11 cellular contexts compared by ENCODE assay signal in genomic region chr9:99296375-99296951, GRCh38.
A peak's percentile ranks its signal among the peaks of the same experiment; 100 is the strongest.
DNase-seq lines count a peak whose midpoint lies in the region; ATAC-seq and TF ChIP-seq lines count a peak whose summit lies in the region.
"Had no signal": no experiment of that assay in that cellular context is flagged by ENCODE, and none has a peak within 500 bp of the region (broad histone marks: within the 10 kb centered on the region; RNA-seq: fewer than 3 reads in every experiment).

No MANE protein-coding gene starts in this region.

- H3K4me1 Mint-ChIP-seq in activated B cell treated with CpG ODN at 0.5 μM for 24 hours, result peaks cover 17% of the 10 kb centered on the region
- H3K4me1 Mint-ChIP-seq in H9, result peaks cover 47% of the 10 kb centered on the region in 2 experiments

- no peak overlapping the region for H3K27ac Mint-ChIP-seq in activated naive CD4-positive, alpha-beta T cell treated with anti-CD3 and anti-CD28 coated beads, Interleukin-2, amount 50 U/mL, for 72 hours
- peak overlapping the region; percentile 78 for H3K27ac Mint-ChIP-seq in activated B cell treated with CpG ODN at 0.5 μM for 24 hours
- H3K27ac Mint-ChIP-seq in H9, result no peak overlapping the region

- no peak overlapping the region for H3K9ac ChIP-seq in neuronal stem cell (ENCODE audit: low read depth, low read length, poor library complexity)
- no peak overlapping the region for H3K9ac ChIP-seq in H9 (ENCODE audit: extremely low read depth, insufficient read length, low read length)
- H3K9ac ChIP-seq: KMS-11 had no signal

- H2BK12ac ChIP-seq in neuronal stem cell (ENCODE audit: low read length) (no peak overlapping the region), H9 (ENCODE audit: insufficient read length, low read depth, low read length) (no peak overlapping the region)

- H3K4me3 Mint-ChIP-seq in activated B cell treated with CpG ODN at 0.5 μM for 24 hours (peak overlapping the region; percentile 55), H9 (no peak overlapping the region)
- H3K4me3 Mint-ChIP-seq: neural crest cell had no signal

- H3K4me2 ChIP-seq in neuronal stem cell (ENCODE audit: insufficient read depth, low read length, poor library complexity, severe bottlenecking) (no peak overlapping the region), H9 (ENCODE audit: insufficient read depth, insufficient read length, low read length) (no peak overlapping the region)
- H3K4me2 ChIP-seq: KMS-11 had no signal

- no peaks in the 10 kb centered on the region for H4K20me1 ChIP-seq in H9 (ENCODE audit: control insufficient read depth, insufficient read depth, insufficient read length)

- H3K9me3 ChIP-seq in tibial nerve (no peaks in the 10 kb centered on the region), neuronal stem cell (replicated peaks in 1 of 2; ENCODE audit: control insufficient read depth in 2 of 2, insufficient read depth in 1 of 2, low read depth in 1 of 2, low read length in 2 of 2) (no peaks in the 10 kb centered on the region), H9 (ENCODE audit: control insufficient read depth, low read depth, low read length) (no peaks in the 10 kb centered on the region)

- no peak overlapping the region for H2BK15ac ChIP-seq in neuronal stem cell (ENCODE audit: low read length)
- no peak overlapping the region for H2BK15ac ChIP-seq in H9 (ENCODE audit: low read depth, low read length)

- H2BK5ac ChIP-seq in neuronal stem cell (ENCODE audit: low read length) (no peak overlapping the region), H9 (ENCODE audit: insufficient read length, low read length) (no peak overlapping the region)

- peak overlapping the region in 3 of 4 donors; percentile 47 to 78 (median 64) for H3K27ac ChIP-seq in tibial nerve
- no peak overlapping the region for H3K27ac ChIP-seq in neuronal stem cell (replicated peaks; ENCODE audit: low read length)
- no peak overlapping the region for H3K27ac ChIP-seq in H9 (ENCODE audit: insufficient read length, low read depth, low read length)
- H3K27ac ChIP-seq: KMS-11 had no signal

- H4K91ac ChIP-seq in neuronal stem cell (ENCODE audit: low read depth, low read length, poor library complexity), result no peak overlapping the region
- no peak overlapping the region for H4K91ac ChIP-seq in H9 (ENCODE audit: insufficient read length, low read depth, low read length)

- CTCF ChIA-PET in activated B cell treated with CpG ODN at 0.5 μM for 24 hours (lab: Charles Lee), result interaction anchor here (1.0 to 1.2 kb wide), 2 partner anchors 30 to 65 kb away, joined by 3 to 4 read pairs; no protein-coding TSS in a partner anchor

- H4K5ac ChIP-seq in H9 (ENCODE audit: insufficient read length, low read depth, low read length), result no peak overlapping the region

- H3K23me2 ChIP-seq in H9 (ENCODE audit: insufficient read length, low read depth, low read length, poor library complexity, severe bottlenecking), result no peaks in the 10 kb centered on the region

- no peak for TF ChIP-seq POLR2A in tibial nerve (IDR thresholded peaks at IDR 0.05)

- H3K79me1 ChIP-seq in neuronal stem cell (ENCODE audit: low read depth, low read length) (no peaks in the 10 kb centered on the region), H9 (ENCODE audit: insufficient read depth, low read depth, low read length, poor library complexity, severe bottlenecking) (no peaks in the 10 kb centered on the region)

- H2BK20ac ChIP-seq in H9 (ENCODE audit: low read depth, low read length, poor library complexity, severe bottlenecking), result no peak overlapping the region

- WGBS in tibial nerve, 2 donors, result 25 to 36% methylated on average over 34 to 36 of the region's 36 CpGs
- no CpG with 5 or more reads among the region's 36 CpGs for WGBS in neuronal stem cell (ENCODE audit: extremely low coverage in 2 of 2, insufficient read length in 2 of 2, insufficient replicate concordance in 1 of 2), 2 donors
- no CpG with 5 or more reads among the region's 36 CpGs for WGBS in H9 (ENCODE audit: extremely low coverage, insufficient read length, low lambda C conversion rate)

- H2AK5ac ChIP-seq in neuronal stem cell (ENCODE audit: low read depth, low read length) (no peak overlapping the region), H9 (ENCODE audit: insufficient read length, low read length) (no peak overlapping the region)

- H3K14ac ChIP-seq in neuronal stem cell (ENCODE audit: low read length), result no peak overlapping the region
- H3K14ac ChIP-seq in H9 (ENCODE audit: insufficient read depth, low read length), result no peak overlapping the region

- peak; percentile 6 for DNase-seq in activated naive CD4-positive, alpha-beta T cell treated with Interleukin-2 at 50 U/mL for 16 hours
- DNase-seq in activated naive CD4-positive, alpha-beta T cell treated with anti-CD3 and anti-CD28 coated beads, Interleukin-2, amount 50 U/mL, for 72 hours (ENCODE audit: low spot score in 2 of 2), result no peak
- DNase-seq in activated B cell treated with CpG ODN at 0.5 μM for 24 hours, result peak; percentile 45
- DNase-seq in left ventricle myocardium superior, result peak; percentile 40
- no peak for DNase-seq in tibial nerve (ENCODE audit: low spot score in 2 of 2)
- DNase-seq in neuronal stem cell (ENCODE audit: low spot score), result no peak
- DNase-seq in H9, result no peak
- DNase-seq: DMS79 treated with DMSO at 0.1 percent for 48 hours had no signal

- POLR2A ChIA-PET in activated B cell treated with CpG ODN at 0.5 μM for 24 hours (lab: Charles Lee), result interaction anchor here (0.8 to 1.8 kb wide), 8 partner anchors 9 to 528 kb away, joined by 3 to 6 read pairs (median 4); partner anchors contain the start of genes ALG2 and SEC61B

- H3K4me3 ChIP-seq in tibial nerve (peak overlapping the region; percentile 27 to 45 (median 37)), neuronal stem cell (ENCODE audit: low read length in 2 of 2) (no peak overlapping the region)

- H3K4ac ChIP-seq in neuronal stem cell (ENCODE audit: low read length) (no peak overlapping the region), H9 (ENCODE audit: low read depth, low read length) (no peak overlapping the region)

- H3K27me3 Mint-ChIP-seq in activated B cell treated with CpG ODN at 0.5 μM for 24 hours (peaks cover 13% of the 10 kb centered on the region), H9 (ENCODE audit: low read depth) (no peaks in the 10 kb centered on the region; the same call in none of the 2 replicates)

- H3K23ac ChIP-seq in neuronal stem cell (ENCODE audit: low read depth, low read length, poor library complexity) (no peak overlapping the region), H9 (ENCODE audit: insufficient read length, low read depth, low read length) (no peak overlapping the region)

- H3K4me1 ChIP-seq in tibial nerve (peaks cover 0 to 10% (median 3%) of the 10 kb centered on the region in 4 donors), neuronal stem cell (ENCODE audit: control insufficient read depth in 2 of 2, insufficient read depth in 1 of 2, low read depth in 1 of 2, low read length in 2 of 2) (no peaks in the 10 kb centered on the region), H9 (ENCODE audit: insufficient read depth, low read length) (peaks cover 13% of the 10 kb centered on the region; the same call in 1 of the 2 replicates)

- no peak overlapping the region for H3T11ph ChIP-seq in H9 (ENCODE audit: low read length)

- TF ChIP-seq CTCF in activated B cell treated with CpG ODN at 0.5 μM for 24 hours (IDR thresholded peaks at IDR 0.05), result no peak
- TF ChIP-seq CTCF in tibial nerve (IDR thresholded peaks at IDR 0.05), result no peak
- no peak for TF ChIP-seq CTCF in H9 (conservative IDR thresholded peaks at IDR 0.05)

- H3K18ac ChIP-seq in neuronal stem cell (ENCODE audit: low read length), result no peak overlapping the region
- no peak overlapping the region for H3K18ac ChIP-seq in H9 (ENCODE audit: insufficient read length, low read depth, low read length)

- ATAC-seq in activated naive CD4-positive, alpha-beta T cell treated with anti-CD3 and anti-CD28 coated beads, Interleukin-2, amount 50 U/mL, for 72 hours, result no peak
- ATAC-seq in activated B cell treated with CpG ODN at 0.5 μM for 24 hours (ENCODE audit: low read depth) (peak; percentile 79), left ventricle myocardium superior (peak; percentile 73), GM21825 (IDR thresholded peaks at IDR 0.05; ENCODE audit: unreplicated experiment) (no peak)

- H3K36me3 ChIP-seq in tibial nerve, result no peaks in the 10 kb centered on the region
- H3K36me3 ChIP-seq in neuronal stem cell (replicated peaks in 1 of 2; ENCODE audit: control insufficient read depth in 2 of 2, insufficient read depth in 2 of 2, low read length in 2 of 2), result no peaks in the 10 kb centered on the region

- TF ChIP-seq EP300 in tibial nerve (IDR thresholded peaks at IDR 0.05), result no peak

- no peaks in the 10 kb centered on the region for H3K9me3 Mint-ChIP-seq in activated naive CD4-positive, alpha-beta T cell treated with anti-CD3 and anti-CD28 coated beads, Interleukin-2, amount 50 U/mL, for 72 hours
- H3K9me3 Mint-ChIP-seq in activated B cell treated with CpG ODN at 0.5 μM for 24 hours (no peaks in the 10 kb centered on the region), H9 (no peaks in the 10 kb centered on the region)
- H3K9me3 Mint-ChIP-seq: neural crest cell had no signal

- intact Hi-C loops in activated B cell treated with CpG ODN at 0.5 μM for 24 hours (cut with micrococcal nuclease), result no loop called here
- intact Hi-C loops in left ventricle myocardium superior (cut with micrococcal nuclease), result no loop called here

- H4K8ac ChIP-seq in neuronal stem cell (ENCODE audit: low read depth, low read length) (no peak overlapping the region), H9 (replicated peaks; ENCODE audit: insufficient read length, low read depth, low read length) (no peak overlapping the region)

- H2BK120ac ChIP-seq in neuronal stem cell (ENCODE audit: low read depth, low read length) (no peak overlapping the region), H9 (ENCODE audit: low read depth, low read length, poor library complexity, severe bottlenecking) (no peak overlapping the region)

- no peaks in the 10 kb centered on the region for H3K79me2 ChIP-seq in H9 (ENCODE audit: insufficient read depth, low read length)

- H3K27me3 ChIP-seq in tibial nerve (no peaks in the 10 kb centered on the region), neuronal stem cell (ENCODE audit: control insufficient read depth in 3 of 3, insufficient read depth in 3 of 3, low read depth in 1 of 3, low read length in 3 of 3) (peaks cover 0 to 6% (median 0%) of the 10 kb centered on the region in 3 experiments), H9 (ENCODE audit: insufficient read depth, low read length) (no peaks in the 10 kb centered on the region)

- H3K36me3 Mint-ChIP-seq in activated naive CD4-positive, alpha-beta T cell treated with anti-CD3 and anti-CD28 coated beads, Interleukin-2, amount 50 U/mL, for 72 hours, result no peaks in the 10 kb centered on the region
- H3K36me3 Mint-ChIP-seq in activated B cell treated with CpG ODN at 0.5 μM for 24 hours (ENCODE audit: low read depth), result no peaks in the 10 kb centered on the region
- H3K36me3 Mint-ChIP-seq in H9 (ENCODE audit: insufficient read depth in 1 of 3, low read depth in 3 of 3), result no peaks in the 10 kb centered on the region

- H3K56ac ChIP-seq in H9 (ENCODE audit: insufficient read length, low read depth, low read length), result no peak overlapping the region

- H2AFZ ChIP-seq in neuronal stem cell (ENCODE audit: low read length) (no peak overlapping the region), H9 (ENCODE audit: low read length) (no peak overlapping the region)

Comparison
In these comparisons a context has a peak if more than half of its experiments do, and no peak if none do; other contexts are left out.
1. DNase-seq: peak in activated naive CD4-positive, alpha-beta T cell treated with Interleukin-2 at 50 U/mL for 16 hours (single experiment), activated B cell treated with CpG ODN at 0.5 μM for 24 hours (single experiment) and left ventricle myocardium superior (single experiment); none in activated naive CD4-positive, alpha-beta T cell treated with anti-CD3 and anti-CD28 coated beads, Interleukin-2, amount 50 U/mL, for 72 hours (0 of 2), tibial nerve (0 of 2), neuronal stem cell (single experiment) and H9 (single experiment).
2. ATAC-seq: peak in activated B cell treated with CpG ODN at 0.5 μM for 24 hours (single experiment) and left ventricle myocardium superior (single experiment); none in activated naive CD4-positive, alpha-beta T cell treated with anti-CD3 and anti-CD28 coated beads, Interleukin-2, amount 50 U/mL, for 72 hours (0 of 2) and GM21825 (single experiment).
3. H3K27ac ChIP-seq: peak in tibial nerve (3 of 4); none in neuronal stem cell (single experiment) and H9 (single experiment).
4. H3K4me3 ChIP-seq: peak in tibial nerve (4 of 4); none in neuronal stem cell (0 of 2).